14 cellular contexts compared by ENCODE assay signal in the genomic region with DNA sequence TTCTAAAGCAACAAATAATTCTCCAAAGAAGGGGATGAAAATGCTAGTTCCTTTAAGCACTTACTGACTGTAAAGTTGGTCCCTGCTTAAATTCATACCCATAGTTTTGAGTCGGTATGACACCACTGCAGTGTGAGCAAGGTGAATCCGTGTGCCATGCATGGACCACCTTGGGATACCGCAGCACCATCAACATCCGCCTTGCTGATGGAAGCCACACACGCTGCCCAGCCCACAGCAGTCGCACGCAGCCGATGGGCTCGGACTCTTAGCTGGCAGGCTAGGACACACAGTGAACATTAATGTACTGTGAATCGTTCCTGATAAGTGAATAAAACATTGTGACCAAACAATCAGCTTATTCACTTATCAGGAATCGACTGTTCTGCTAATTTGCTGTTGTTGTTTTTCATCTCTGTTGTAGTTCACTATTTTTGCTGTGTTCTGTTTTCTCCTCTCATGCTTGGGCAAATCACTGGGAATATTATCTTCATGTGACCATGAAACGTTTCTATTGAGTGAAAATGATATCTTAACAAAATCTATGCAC.
DNase-seq lines count a peak whose midpoint lies in the region; ATAC-seq, FAIRE-seq and TF ChIP-seq lines count a peak whose summit lies in the region.
"Had no signal": no experiment of that assay in that cellular context is flagged by ENCODE, and none has a peak within 500 bp of the region (broad histone marks: within the 10 kb centered on the region; RNA-seq: fewer than 3 reads in every experiment).

No MANE protein-coding gene starts in this region.

- H3K4me3 ChIP-seq in H1 (ENCODE audit: extremely low read depth in 1 of 4, insufficient read depth in 2 of 4, low read depth in 3 of 4, low read length in 4 of 4) (no peak overlapping the region), neutrophil (ENCODE audit: low read depth in 1 of 2, low read length in 1 of 2) (no peak overlapping the region)
- H3K4me3 ChIP-seq: SJSA1, thyroid gland had no signal

- peak overlapping the region; percentile 9; the same call in 1 of the 2 replicates for H2BK5ac ChIP-seq in H1 (ENCODE audit: low read depth, low read length)

- no peak overlapping the region for H3K4me2 ChIP-seq in H1 (ENCODE audit: insufficient read depth in 1 of 2, low read depth in 2 of 2, low read length in 2 of 2)

- no peak overlapping the region for H2AFZ ChIP-seq in H1 (ENCODE audit: low read length)

- no peak overlapping the region for H4K5ac ChIP-seq in H1 (ENCODE audit: insufficient read length, low read depth, low read length)

- no peak for TF ChIP-seq EP300 in H1 (IDR thresholded peaks at IDR 0.05; ENCODE audit: borderline replicate concordance in 1 of 2, low read depth in 2 of 2, low read length in 2 of 2)

- intact Hi-C loops in activated CD8-positive, alpha-beta T cell treated with anti-CD3 and anti-CD28 coated beads for 36 hours (cut with micrococcal nuclease) = no loop called here
- intact Hi-C loops in Calu3 (cut with micrococcal nuclease; ENCODE audit: unreplicated experiment) = no loop called here

- 0 out of 2 replicates have a peak overlapping the region, but pooled peaks have one; percentile 7 for H2AK5ac ChIP-seq in H1 (ENCODE audit: low read depth, low read length)

- CTCF ChIA-PET in activated CD8-positive, alpha-beta T cell treated with anti-CD3 and anti-CD28 coated beads for 36 hours (lab: Charles Lee) = interaction anchor here (1.0 kb wide), 1 partner anchor 11 kb away, joined by 3 read pairs; no protein-coding TSS in a partner anchor
- CTCF ChIA-PET in activated CD8-positive, alpha-beta T cell treated with anti-CD3 and anti-CD28 coated beads, Interleukin-2, amount 10 ng/mL, durations not matched to agents 7 days and 5 days (lab: Charles Lee) = no interaction called here
- CTCF ChIA-PET in H1 (lab: Charles Lee; ENCODE audit: partially characterized antibody) = interaction anchor here (0.6 to 1.3 kb wide), 2 partner anchors 32 to 1002 kb away, joined by 3 to 5 read pairs; no protein-coding TSS in a partner anchor
- CTCF ChIA-PET in Calu3 (lab: Charles Lee) = interaction anchor here (0.6 kb wide), 1 partner anchor 282 kb away, joined by 3 read pairs; no protein-coding TSS in a partner anchor

- no peaks in the 10 kb centered on the region for H3K23me2 ChIP-seq in H1 (ENCODE audit: low read depth, low read length)

- H3K36me3 Mint-ChIP-seq in activated CD8-positive, alpha-beta T cell treated with anti-CD3 and anti-CD28 coated beads for 36 hours (ENCODE audit: low read depth) = peaks cover 32% of the 10 kb centered on the region
- peaks cover 41% of the 10 kb centered on the region for H3K36me3 Mint-ChIP-seq in activated CD8-positive, alpha-beta T cell treated with anti-CD3 and anti-CD28 coated beads, Interleukin-2, amount 10 ng/mL, durations not matched to agents 7 days and 5 days (ENCODE audit: low read depth)
- H3K36me3 Mint-ChIP-seq in IgD-negative memory B cell (peaks cover 2% of the 10 kb centered on the region), Calu3 (ENCODE audit: insufficient read depth, unreplicated experiment) (no peaks in the 10 kb centered on the region)

- H3K79me2 ChIP-seq in H1 (ENCODE audit: control insufficient read depth in 1 of 2, insufficient read depth in 2 of 2, low read length in 2 of 2) = no peaks in the 10 kb centered on the region

- POLR2A ChIA-PET in activated CD8-positive, alpha-beta T cell treated with anti-CD3 and anti-CD28 coated beads for 36 hours (lab: Charles Lee) = interaction anchor here (0.9 kb wide), 1 partner anchor 11 kb away, joined by 3 read pairs; no protein-coding TSS in a partner anchor
- POLR2A ChIA-PET in activated CD8-positive, alpha-beta T cell treated with anti-CD3 and anti-CD28 coated beads, Interleukin-2, amount 10 ng/mL, durations not matched to agents 7 days and 5 days (lab: Charles Lee) = interaction anchor here (1.4 kb wide), 1 partner anchor 19 kb away, joined by 6 read pairs; no protein-coding TSS in a partner anchor
- POLR2A ChIA-PET in H1 (lab: Charles Lee; ENCODE audit: partially characterized antibody) = no interaction called here

- H3K9me3 Mint-ChIP-seq in activated CD8-positive, alpha-beta T cell treated with anti-CD3 and anti-CD28 coated beads for 36 hours = no peaks in the 10 kb centered on the region
- no peaks in the 10 kb centered on the region for H3K9me3 Mint-ChIP-seq in activated CD8-positive, alpha-beta T cell treated with anti-CD3 and anti-CD28 coated beads, Interleukin-2, amount 10 ng/mL, durations not matched to agents 7 days and 5 days (ENCODE audit: insufficient read depth)
- H3K9me3 Mint-ChIP-seq in IgD-negative memory B cell (no peaks in the 10 kb centered on the region), Calu3 (ENCODE audit: low read depth, unreplicated experiment) (no peaks in the 10 kb centered on the region)
- H3K9me3 Mint-ChIP-seq: activated naive CD8-positive, alpha-beta T cell treated with anti-CD3 and anti-CD28 coated beads, Interleukin-2, amount 10 ng/mL, durations not matched to agents 7 days and 5 days had no signal

- no peak overlapping the region for H3K14ac ChIP-seq in H1 (ENCODE audit: insufficient read length)

- H3K4me1 Mint-ChIP-seq in activated CD8-positive, alpha-beta T cell treated with anti-CD3 and anti-CD28 coated beads for 36 hours (ENCODE audit: low read depth) = peaks cover 34% of the 10 kb centered on the region
- peaks cover 14% of the 10 kb centered on the region for H3K4me1 Mint-ChIP-seq in activated CD8-positive, alpha-beta T cell treated with anti-CD3 and anti-CD28 coated beads, Interleukin-2, amount 10 ng/mL, durations not matched to agents 7 days and 5 days (ENCODE audit: low read depth)
- H3K4me1 Mint-ChIP-seq in IgD-negative memory B cell (peaks cover 18 to 26% (median 19%) of the 10 kb centered on the region in 3 donors), Calu3 (ENCODE audit: low read depth, unreplicated experiment) (no peaks in the 10 kb centered on the region)

- H3K4me1 ChIP-seq in H1 (replicated peaks in 1 of 4; ENCODE audit: control insufficient read depth in 3 of 4, insufficient read depth in 4 of 4, low read length in 3 of 4) (peaks cover 3 to 14% (median 6%) of the 10 kb centered on the region in 4 experiments), neutrophil (ENCODE audit: control insufficient read depth in 1 of 2, insufficient read depth in 1 of 2, low read depth in 1 of 2, low read length in 1 of 2) (peaks cover 8 to 12% of the 10 kb centered on the region in 2 experiments)

- no peaks in the 10 kb centered on the region for H3K79me1 ChIP-seq in H1 (ENCODE audit: low read depth, low read length)

- H3K23ac ChIP-seq in H1 (ENCODE audit: insufficient read length) = no peak overlapping the region

- peak overlapping the region; percentile 11 for H2BK120ac ChIP-seq in H1 (replicated peaks; ENCODE audit: low read depth, low read length)

- no peak for TF ChIP-seq POLR2A in H1 (IDR thresholded peaks at IDR 0.05; ENCODE audit: control extremely low read depth in 1 of 2, low read depth in 2 of 2, low read length in 2 of 2)

- H2BK15ac ChIP-seq in H1 (ENCODE audit: low read length) = no peak overlapping the region

- H3K4me3 Mint-ChIP-seq in activated CD8-positive, alpha-beta T cell treated with anti-CD3 and anti-CD28 coated beads for 36 hours = no peak overlapping the region
- H3K4me3 Mint-ChIP-seq in activated CD8-positive, alpha-beta T cell treated with anti-CD3 and anti-CD28 coated beads, Interleukin-2, amount 10 ng/mL, durations not matched to agents 7 days and 5 days = no peak overlapping the region
- peak overlapping the region in 1 of 4 donors; percentile 36 for H3K4me3 Mint-ChIP-seq in IgD-negative memory B cell
- H3K4me3 Mint-ChIP-seq in Calu3 (ENCODE audit: low read depth, unreplicated experiment) = no peak overlapping the region

- DNase-seq in activated CD8-positive, alpha-beta T cell treated with anti-CD3 and anti-CD28 coated beads for 36 hours = no peak
- DNase-seq in activated CD8-positive, alpha-beta T cell treated with anti-CD3 and anti-CD28 coated beads, Interleukin-2, amount 10 ng/mL, durations not matched to agents 7 days and 5 days = no peak
- DNase-seq in H1 (ENCODE audit: low read depth in 1 of 2, low spot score in 2 of 2) (peak in 1 of 2 experiments; percentile 34), DMS53 treated with DMSO at 0.1 percent for 48 hours (lab: John Stamatoyannopoulos, UW; ENCODE audit: unreplicated experiment) (no peak), Calu3 (no peak)
- DNase-seq: activated naive CD8-positive, alpha-beta T cell treated with anti-CD3 and anti-CD28 coated beads, Interleukin-2, amount 10 ng/mL, durations not matched to agents 7 days and 5 days; NCI-H1417 treated with DMSO at 0.1 percent for 48 hours; NCI-H774; T-helper 9 cell; thyroid gland had no signal

- H4K20me1 ChIP-seq in H1 (replicated peaks in 1 of 2; ENCODE audit: control insufficient read depth in 1 of 2, insufficient read depth in 2 of 2, low read length in 2 of 2) = no peaks in the 10 kb centered on the region

- H2BK20ac ChIP-seq in H1 (ENCODE audit: low read length) = no peak overlapping the region

- H2BK12ac ChIP-seq in H1 (ENCODE audit: low read depth, low read length) = peak overlapping the region; percentile 77; the same call in 1 of the 2 replicates

- H3K56ac ChIP-seq in H1 (replicated peaks; ENCODE audit: insufficient read length, low read depth, low read length) = no peak overlapping the region

- no peak overlapping the region for H3K27ac ChIP-seq in H1 (ENCODE audit: low read depth, low read length)
- H3K27ac ChIP-seq in neutrophil = peak overlapping the region; percentile 67
- H3K27ac ChIP-seq: SJSA1, thyroid gland had no signal

- H3K9ac ChIP-seq in H1 (replicated peaks in 1 of 4; ENCODE audit: extremely low read depth in 1 of 4, low read depth in 3 of 4, low read length in 3 of 4) = no peak overlapping the region

- H3K9me3 ChIP-seq in H1 (ENCODE audit: insufficient read depth in 2 of 2, low read depth in 1 of 2, low read length in 1 of 2) (no peaks in the 10 kb centered on the region), neutrophil (no peaks in the 10 kb centered on the region)
- H3K9me3 ChIP-seq: SJSA1, thyroid gland had no signal

- no TSS peak for BruUV-seq in Calu3 (replicated peaks; lab: Mats Ljungman, UMichigan)

- FAIRE-seq in H1 (lab: Jason Lieb, UNC) = no peak

- H3K27me3 Mint-ChIP-seq in activated CD8-positive, alpha-beta T cell treated with anti-CD3 and anti-CD28 coated beads for 36 hours = no peaks in the 10 kb centered on the region
- H3K27me3 Mint-ChIP-seq in activated CD8-positive, alpha-beta T cell treated with anti-CD3 and anti-CD28 coated beads, Interleukin-2, amount 10 ng/mL, durations not matched to agents 7 days and 5 days (ENCODE audit: low read depth) = no peaks in the 10 kb centered on the region
- H3K27me3 Mint-ChIP-seq in IgD-negative memory B cell = no peaks in the 10 kb centered on the region
- H3K27me3 Mint-ChIP-seq in Calu3 (ENCODE audit: unreplicated experiment) = peaks cover 79% of the 10 kb centered on the region
- H3K27me3 Mint-ChIP-seq: activated naive CD8-positive, alpha-beta T cell treated with anti-CD3 and anti-CD28 coated beads, Interleukin-2, amount 10 ng/mL, durations not matched to agents 7 days and 5 days had no signal

- no peak for TF ChIP-seq CTCF in activated CD8-positive, alpha-beta T cell treated with anti-CD3 and anti-CD28 coated beads for 36 hours (IDR thresholded peaks at IDR 0.05)
- TF ChIP-seq CTCF in H1 (IDR thresholded peaks at IDR 0.05; ENCODE audit: control extremely low read depth in 1 of 3, insufficient read depth in 1 of 3, low read depth in 1 of 3, low read length in 3 of 3) = no peak
- TF ChIP-seq CTCF in neutrophil (IDR thresholded peaks at IDR 0.05) = no peak
- no peak for TF ChIP-seq CTCF in Calu3 (IDR thresholded peaks at IDR 0.05; ENCODE audit: unreplicated experiment)

- ATAC-seq in activated CD8-positive, alpha-beta T cell treated with anti-CD3 and anti-CD28 coated beads for 36 hours = no peak
- no peak for ATAC-seq in activated CD8-positive, alpha-beta T cell treated with anti-CD3 and anti-CD28 coated beads, Interleukin-2, amount 10 ng/mL, durations not matched to agents 7 days and 5 days
- no peak for ATAC-seq in GM18867 (IDR thresholded peaks at IDR 0.05; ENCODE audit: unreplicated experiment)

- H3K36me3 ChIP-seq in H1 (ENCODE audit: control insufficient read depth in 2 of 4, insufficient read depth in 4 of 4, low read length in 3 of 4) = no peaks in the 10 kb centered on the region
- peaks cover 74% of the 10 kb centered on the region for H3K36me3 ChIP-seq in neutrophil
- H3K36me3 ChIP-seq: SJSA1, thyroid gland had no signal

- no peak overlapping the region for H3K4ac ChIP-seq in H1 (replicated peaks; ENCODE audit: insufficient read length, low read depth, low read length)

- 87% methylated on average over 12 of the region's 12 CpGs; no CpG with 5 or more reads in 1 of the 2 experiments for WGBS in H1 (ENCODE audit: extremely low coverage in 1 of 2, insufficient coverage in 1 of 2, insufficient read length in 1 of 2, insufficient replicate concordance in 2 of 2, low coverage in 1 of 2, low lambda C conversion rate in 2 of 2, missing lambda C conversion rate in 1 of 2), 2 experiments

- peak overlapping the region; percentile 52 for H3K27ac Mint-ChIP-seq in activated CD8-positive, alpha-beta T cell treated with anti-CD3 and anti-CD28 coated beads for 36 hours
- no peak overlapping the region for H3K27ac Mint-ChIP-seq in activated CD8-positive, alpha-beta T cell treated with anti-CD3 and anti-CD28 coated beads, Interleukin-2, amount 10 ng/mL, durations not matched to agents 7 days and 5 days
- peak overlapping the region in 2 of 3 donors; percentile 79 to 89 for H3K27ac Mint-ChIP-seq in IgD-negative memory B cell
- no peak overlapping the region for H3K27ac Mint-ChIP-seq in Calu3 (ENCODE audit: unreplicated experiment)
- H3K27ac Mint-ChIP-seq: activated naive CD8-positive, alpha-beta T cell treated with anti-CD3 and anti-CD28 coated beads, Interleukin-2, amount 10 ng/mL, durations not matched to agents 7 days and 5 days had no signal

- no peak overlapping the region for H4K8ac ChIP-seq in H1 (ENCODE audit: extremely low read depth, insufficient read depth, low read length)

- H3K18ac ChIP-seq in H1 (ENCODE audit: extremely low read depth, low read length) = no peak overlapping the region

- H3K27me3 ChIP-seq in H1 (replicated peaks in 1 of 4; ENCODE audit: control insufficient read depth in 3 of 4, extremely low read depth in 1 of 4, insufficient read depth in 3 of 4, low read length in 3 of 4) (no peaks in the 10 kb centered on the region), neutrophil (no peaks in the 10 kb centered on the region)
- H3K27me3 ChIP-seq: SJSA1, thyroid gland had no signal

- peak overlapping the region; percentile 30 for H4K91ac ChIP-seq in H1 (replicated peaks; ENCODE audit: insufficient read length, low read length)

- no peak for TF ChIP-seq RAD21 in H1 (IDR thresholded peaks at IDR 0.05 in 1 of 2, conservative IDR thresholded peaks at IDR 0.05 in 1 of 2; ENCODE audit: low read depth in 2 of 2, low read length in 2 of 2)

Comparison
In these comparisons a context has a peak if more than half of its experiments do, and no peak if none do; other contexts are left out.
1. H3K27ac Mint-ChIP-seq: peak in activated CD8-positive, alpha-beta T cell treated with anti-CD3 and anti-CD28 coated beads for 36 hours (single experiment) and IgD-negative memory B cell (2 of 3); none in activated CD8-positive, alpha-beta T cell treated with anti-CD3 and anti-CD28 coated beads, Interleukin-2, amount 10 ng/mL, durations not matched to agents 7 days and 5 days (single experiment) and Calu3 (single experiment).